In genomic region chr19:17796838-17797168, GRCh38 we compare ENCODE assay signal across 19 cellular contexts. TPM values are rescaled to one million over a fixed set of nuclear protein-coding genes. Genes with fewer than 3 reads are reported as not detected.
DNase-seq lines count a peak whose midpoint lies in the region; ATAC-seq and TF ChIP-seq lines count a peak whose summit lies in the region.
"Had no signal": no experiment of that assay in that cellular context is flagged by ENCODE, and none has a peak within 500 bp of the region (broad histone marks: within the 10 kb centered on the region; RNA-seq: fewer than 3 reads in every experiment).

No MANE protein-coding gene starts in this region.

- DNase-seq in stimulated activated naive CD8-positive, alpha-beta T cell treated with anti-CD3 and anti-CD28 coated beads, Interleukin-15, Interleukin-2, amounts not matched to agents 100 U/mL and 50 U/mL, for 24 hours: no peak
- DNase-seq in foreskin keratinocyte (no peak), COLO668 (lab: John Stamatoyannopoulos, UW; ENCODE audit: unreplicated experiment) (no peak)
- DNase-seq: CD4-positive, CD25-positive, alpha-beta regulatory T cell; DMS79 treated with DMSO at 0.1 percent for 48 hours; foreskin melanocyte; GOT3; NCI-H1417; NCI-H526 treated with DMSO at 0.1 percent for 48 hours; right cardiac atrium had no signal

- H3K4me3 ChIP-seq in urinary bladder (ENCODE audit: low read depth, low read length): no peak overlapping the region

- no peaks in the 10 kb centered on the region for H3K9me3 Mint-ChIP-seq in stimulated activated naive CD8-positive, alpha-beta T cell treated with anti-CD3 and anti-CD28 coated beads, Interleukin-15, Interleukin-2, amounts not matched to agents 100 ng/mL and 50 ng/mL, for 24 hours
- H3K9me3 Mint-ChIP-seq: CD4-positive, CD25-positive, alpha-beta regulatory T cell; mesothelial cell of epicardium; T-helper 1 cell treated with Interleukin-12 subunit alpha and Interleukin-12 subunit beta and Interleukin-4 antibody, amounts not matched to agents 30 μg/mL and 1 μg/mL, for 36 hours had no signal

- TF ChIP-seq CTCF in foreskin keratinocyte (conservative IDR thresholded peaks at IDR 0.05): no peak

- no peak for ATAC-seq in stimulated activated naive CD8-positive, alpha-beta T cell treated with anti-CD3 and anti-CD28 coated beads, Interleukin-15, Interleukin-2, amounts not matched to agents 100 U/mL and 50 U/mL, for 24 hours
- ATAC-seq in foreskin keratinocyte (no peak), GM21423 (IDR thresholded peaks at IDR 0.05; ENCODE audit: unreplicated experiment) (no peak)

- H3K4me1 Mint-ChIP-seq in stimulated activated naive CD8-positive, alpha-beta T cell treated with anti-CD3 and anti-CD28 coated beads, Interleukin-15, Interleukin-2, amounts not matched to agents 100 ng/mL and 50 ng/mL, for 24 hours (ENCODE audit: low read depth): peaks cover 40% of the 10 kb centered on the region

- H3K27ac Mint-ChIP-seq in stimulated activated naive CD8-positive, alpha-beta T cell treated with anti-CD3 and anti-CD28 coated beads, Interleukin-15, Interleukin-2, amounts not matched to agents 100 ng/mL and 50 ng/mL, for 24 hours: peak overlapping the region; percentile 85
- H3K27ac Mint-ChIP-seq: CD4-positive, CD25-positive, alpha-beta regulatory T cell; mesothelial cell of epicardium; T-helper 1 cell treated with Interleukin-12 subunit alpha and Interleukin-12 subunit beta and Interleukin-4 antibody, amounts not matched to agents 30 μg/mL and 1 μg/mL, for 36 hours had no signal

- H3K27ac ChIP-seq in foreskin keratinocyte (peak overlapping the region; percentile 19), urinary bladder (ENCODE audit: low read depth) (peak overlapping the region; percentile 63)
- H3K27ac ChIP-seq: neutrophil had no signal

- no peaks in the 10 kb centered on the region for H3K27me3 ChIP-seq in foreskin keratinocyte

- H3K36me3 ChIP-seq in urinary bladder (ENCODE audit: insufficient read depth): no peaks in the 10 kb centered on the region
- H3K36me3 ChIP-seq: neutrophil had no signal

- no peaks in the 10 kb centered on the region for H3K36me3 Mint-ChIP-seq in stimulated activated naive CD8-positive, alpha-beta T cell treated with anti-CD3 and anti-CD28 coated beads, Interleukin-15, Interleukin-2, amounts not matched to agents 100 ng/mL and 50 ng/mL, for 24 hours (ENCODE audit: low read depth)
- H3K36me3 Mint-ChIP-seq: CD4-positive, CD25-positive, alpha-beta regulatory T cell; mesothelial cell of epicardium had no signal

- H3K4me1 ChIP-seq in foreskin keratinocyte (peaks cover 17% of the 10 kb centered on the region), urinary bladder (ENCODE audit: insufficient read depth) (peaks cover 1% of the 10 kb centered on the region)

- H3K27me3 Mint-ChIP-seq in stimulated activated naive CD8-positive, alpha-beta T cell treated with anti-CD3 and anti-CD28 coated beads, Interleukin-15, Interleukin-2, amounts not matched to agents 100 ng/mL and 50 ng/mL, for 24 hours: peaks cover 9% of the 10 kb centered on the region

- 68% methylated on average over 1 of the region's 1 CpG for WGBS in urinary bladder

- H3K4me3 Mint-ChIP-seq in stimulated activated naive CD8-positive, alpha-beta T cell treated with anti-CD3 and anti-CD28 coated beads, Interleukin-15, Interleukin-2, amounts not matched to agents 100 ng/mL and 50 ng/mL, for 24 hours: peak overlapping the region; percentile 30
- H3K4me3 Mint-ChIP-seq: mesothelial cell of epicardium; T-helper 1 cell treated with Interleukin-12 subunit alpha and Interleukin-12 subunit beta and Interleukin-4 antibody, amounts not matched to agents 30 μg/mL and 1 μg/mL, for 36 hours had no signal

RNA-seq across cellular contexts. Expression of gene B3GNT3, which starts 1.9 kb away (rescaled TPM):
- total RNA-seq in foreskin keratinocyte: 6.5 and 11.5 TPM in 2 replicates
- polyA plus RNA-seq in foreskin keratinocyte: 5.7 and 7.9 TPM in 2 replicates
- total RNA-seq in urinary bladder: 5.7 TPM
- 6.5 TPM for polyA plus RNA-seq in urinary bladder
- total RNA-seq: LHCN-M2, mesothelial cell of epicardium, right cardiac atrium had no signal
- polyA plus RNA-seq: right cardiac atrium had no signal

RNA-seq across cellular contexts. Expression of gene INSL3, which starts 24.5 kb away (rescaled TPM):
- total RNA-seq in foreskin keratinocyte (0.14 and 0.51 TPM in 2 replicates), urinary bladder (not detected)
- polyA plus RNA-seq in foreskin keratinocyte (0.32 and 0.44 TPM in 2 replicates), urinary bladder (0.19 TPM)
- total RNA-seq: left colon, LHCN-M2, right cardiac atrium, subcutaneous adipose tissue had no signal
- polyA plus RNA-seq: right cardiac atrium had no signal

RNA-seq across cellular contexts. Expression of gene FCHO1, which starts 45.5 kb away (rescaled TPM):
- total RNA-seq in foreskin keratinocyte (6.2 and 8.8 TPM in 2 replicates), urinary bladder (1.4 TPM)
- polyA plus RNA-seq in foreskin keratinocyte (6.3 and 9.9 TPM in 2 replicates), urinary bladder (1.7 TPM)

RNA-seq across cellular contexts. Expression of gene JAK3, which starts 51.0 kb away (rescaled TPM):
- 0.53 and 0.68 TPM in 2 replicates for total RNA-seq in foreskin keratinocyte
- 0.38 and 0.55 TPM in 2 replicates for polyA plus RNA-seq in foreskin keratinocyte
- total RNA-seq in urinary bladder: 4.8 TPM
- 2.7 TPM for polyA plus RNA-seq in urinary bladder
- total RNA-seq: LHCN-M2 had no signal
